1 cellular context compared by ENCODE assay signal in genomic region chr11:128343134-128343514, GRCh38.
TF ChIP-seq lines count a peak whose summit lies in the region.

No MANE protein-coding gene starts in this region.

TF ChIP-seq in SK-N-SH treated with all-trans-retinoic acid at 6 μM for 48 hours, 23 proteins besides CTCF, POLR2A, EP300 and RAD21 (continued from another document):
- TF ChIP-seq PATZ1 (CRISPR knock-in tag; IDR thresholded peaks at IDR 0.05; ENCODE audit: borderline replicate concordance) (no peak), POU6F1 (CRISPR knock-in tag; IDR thresholded peaks at IDR 0.05; ENCODE audit: borderline replicate concordance, low read depth) (no peak), ISL1 (CRISPR knock-in tag; IDR thresholded peaks at IDR 0.05) (no peak), ZNF70 (CRISPR knock-in tag; IDR thresholded peaks at IDR 0.05) (no peak)
